Comparison of ENCODE assay signal across 14 cellular contexts in the genomic region with DNA sequence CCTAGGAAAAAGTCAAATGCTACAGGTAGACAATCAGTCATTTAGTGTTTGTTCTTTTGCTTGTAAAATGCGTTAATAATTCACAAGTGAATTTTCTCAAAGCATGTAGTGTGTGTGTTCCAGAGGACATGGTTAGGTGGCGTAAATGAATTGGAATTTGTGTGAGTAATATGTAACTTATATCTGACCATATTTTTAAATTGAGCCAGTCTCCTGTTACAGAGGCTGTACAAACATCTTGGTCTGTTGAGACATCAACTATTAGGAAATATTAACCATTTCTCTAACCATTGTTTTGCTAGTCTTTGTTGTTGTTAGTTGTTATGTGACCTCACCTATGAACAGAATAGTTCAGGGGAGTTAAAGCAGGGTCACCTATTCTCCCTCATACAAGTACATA. TPM values are rescaled to one million over a fixed set of nuclear protein-coding genes. Genes with fewer than 3 reads are reported as not detected.
DNase-seq lines count a peak whose midpoint lies in the region; ATAC-seq, FAIRE-seq and TF ChIP-seq lines count a peak whose summit lies in the region.
"Had no signal": no experiment of that assay in that cellular context is flagged by ENCODE, and none has a peak within 500 bp of the region (broad histone marks: within the 10 kb centered on the region; RNA-seq: fewer than 3 reads in every experiment).

No MANE protein-coding gene starts in this region.

- ATAC-seq in HG02798 (IDR thresholded peaks at IDR 0.05; ENCODE audit: poor library complexity, unreplicated experiment) (no peak), GM21381 (IDR thresholded peaks at IDR 0.05; ENCODE audit: unreplicated experiment) (no peak)
- ATAC-seq: activated CD4-positive, alpha-beta T cell treated with anti-CD3 and anti-CD28 coated beads for 36 hours; left cardiac atrium had no signal

- peak; percentile 98 for FAIRE-seq in RCC 7860 (lab: Jason Lieb, UNC)

- no peaks in the 10 kb centered on the region for H3K9me3 ChIP-seq in fibroblast of lung (ENCODE audit: control insufficient read depth, insufficient read depth, low read depth, low read length)
- no peaks in the 10 kb centered on the region for H3K9me3 ChIP-seq in neutrophil
- H3K9me3 ChIP-seq: SJCRH30 had no signal

- DNase-seq in EL: peak; percentile 67
- DNase-seq in RCC 7860 (ENCODE audit: low spot score): peak; percentile 93
- DNase-seq in fibroblast of lung (ENCODE audit: low read depth in 2 of 2): peak; percentile 23 to 58
- no peak for DNase-seq in hypothalamus (lab: John Stamatoyannopoulos, UW)
- DNase-seq in stimulated activated CD4-positive, alpha-beta T cell treated with anti-CD3 and anti-CD28 coated beads, Interleukin-12 subunit alpha, Interleukin-12 subunit beta, amount 100 ng/mL, for 4 hours: no peak
- DNase-seq: activated CD4-positive, alpha-beta T cell treated with anti-CD3 and anti-CD28 coated beads for 36 hours; activated T-cell treated with anti-CD3 and anti-CD28 coated beads for 4 hours; left cardiac atrium; NCI-H1436 treated with DMSO at 0.1 percent for 48 hours; NCI-H226; SJCRH30 had no signal

- H2AFZ ChIP-seq in fibroblast of lung (ENCODE audit: low read length): no peak overlapping the region

- no peak for TF ChIP-seq CTCF in fibroblast of lung (conservative IDR thresholded peaks at IDR 0.05 in 1 of 2, IDR thresholded peaks at IDR 0.05 in 1 of 2; ENCODE audit: low read depth in 1 of 2, low read length in 2 of 2)
- no peak for TF ChIP-seq CTCF in neutrophil (IDR thresholded peaks at IDR 0.05)

- no peak overlapping the region for H3K4me2 ChIP-seq in fibroblast of lung (ENCODE audit: extremely low read depth, insufficient read depth, low read length)

- H3K27me3 ChIP-seq in fibroblast of lung (ENCODE audit: control insufficient read depth, insufficient read depth, low read length) (no peaks in the 10 kb centered on the region), neutrophil (no peaks in the 10 kb centered on the region)
- H3K27me3 ChIP-seq: SJCRH30 had no signal

- H3K79me2 ChIP-seq in fibroblast of lung (ENCODE audit: control insufficient read depth, insufficient read depth, low read length): no peaks in the 10 kb centered on the region

- H4K20me1 ChIP-seq in fibroblast of lung (ENCODE audit: control insufficient read depth, extremely low read depth, insufficient read depth, low read length): no peaks in the 10 kb centered on the region

- no peaks in the 10 kb centered on the region for H3K36me3 ChIP-seq in fibroblast of lung (ENCODE audit: control insufficient read depth, insufficient read depth, low read length)
- H3K36me3 ChIP-seq in neutrophil: peaks cover 7% of the 10 kb centered on the region

- H3K4me1 ChIP-seq in fibroblast of lung (ENCODE audit: control insufficient read depth, extremely low read depth, insufficient read depth, low read length) (no peaks in the 10 kb centered on the region), neutrophil (ENCODE audit: control insufficient read depth in 1 of 2, insufficient read depth in 1 of 2, low read depth in 1 of 2, low read length in 1 of 2) (peaks cover 29 to 31% of the 10 kb centered on the region in 2 experiments)
- H3K4me1 ChIP-seq: SJCRH30 had no signal

- H3K27ac ChIP-seq in fibroblast of lung (ENCODE audit: insufficient read depth, low read length) (no peak overlapping the region), neutrophil (peak overlapping the region; percentile 87)
- H3K27ac ChIP-seq: SJCRH30 had no signal

- no peak overlapping the region for H3K4me3 ChIP-seq in fibroblast of lung (replicated peaks in 1 of 4; ENCODE audit: control extremely low read depth in 1 of 4, insufficient read depth in 1 of 4, low read depth in 3 of 4, low read length in 4 of 4)
- H3K4me3 ChIP-seq in neutrophil (ENCODE audit: low read depth in 1 of 2, low read length in 1 of 2): peak overlapping the region in 1 of 2 experiments; percentile 11
- H3K4me3 ChIP-seq: SJCRH30 had no signal

- H3K9ac ChIP-seq in fibroblast of lung (ENCODE audit: insufficient read depth, low read length): no peak overlapping the region

RNA-seq across cellular contexts. Expression of gene MCM8, which starts 22.7 kb away (rescaled TPM):
- total RNA-seq in fibroblast of lung: 3.1 and 5.4 TPM in 2 replicates
- 4.8 and 8.8 TPM in 2 replicates for polyA plus RNA-seq in fibroblast of lung
- polyA plus RNA-seq in fibroblast of lung (2012): 4.1 and 7.5 TPM in 2 replicates
- polyA minus RNA-seq in fibroblast of lung (ENCODE audit: low replicate concordance): 0.90 and 2.0 TPM in 2 replicates

RNA-seq across cellular contexts. Expression of gene TRMT6, which starts 22.8 kb away (rescaled TPM):
- total RNA-seq in fibroblast of lung: 7.2 and 7.8 TPM in 2 replicates
- polyA plus RNA-seq in fibroblast of lung: 12.5 and 17.1 TPM in 2 replicates
- 11.5 and 16.5 TPM in 2 replicates for polyA plus RNA-seq in fibroblast of lung (2012)
- polyA minus RNA-seq in fibroblast of lung (ENCODE audit: low replicate concordance): 0.51 and 2.7 TPM in 2 replicates

RNA-seq across cellular contexts. Expression of gene CRLS1, which starts 32.8 kb away (rescaled TPM):
- 30.2 and 30.8 TPM in 2 replicates for total RNA-seq in fibroblast of lung
- polyA plus RNA-seq in fibroblast of lung: 43.4 and 54.3 TPM in 2 replicates
- 33.9 and 35.6 TPM in 2 replicates for polyA plus RNA-seq in fibroblast of lung (2012)
- polyA minus RNA-seq in fibroblast of lung (ENCODE audit: low replicate concordance): 27.2 and 32.6 TPM in 2 replicates

Comparison
In these comparisons a context has a peak if more than half of its experiments do, and no peak if none do; other contexts are left out.
1. DNase-seq: peak in EL (single experiment), RCC 7860 (single experiment) and fibroblast of lung (2 of 2); none in hypothalamus (0 of 51) and stimulated activated CD4-positive, alpha-beta T cell treated with anti-CD3 and anti-CD28 coated beads, Interleukin-12 subunit alpha, Interleukin-12 subunit beta, amount 100 ng/mL, for 4 hours (single experiment).